ENCODE assay signal across 22 cellular contexts in the genomic region with DNA sequence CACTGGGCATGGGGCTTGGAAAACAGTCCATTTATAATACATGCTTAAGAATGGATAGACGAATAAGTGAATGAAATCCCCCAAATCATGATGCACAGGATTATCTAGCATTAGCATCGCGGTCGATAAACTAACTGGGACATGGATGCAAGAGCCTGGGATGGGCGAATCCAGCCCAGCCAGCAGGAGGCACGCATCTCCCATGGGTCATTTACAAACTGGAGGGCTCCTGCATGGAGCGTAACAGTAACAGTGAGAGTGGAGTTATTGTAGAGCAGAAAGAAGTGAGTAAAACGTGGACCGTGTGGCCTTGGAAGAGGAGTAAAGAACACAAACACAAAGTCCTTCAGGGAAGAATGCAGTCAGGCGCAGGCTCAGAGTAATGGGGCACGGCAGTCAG.
"Had no signal": no experiment of that assay in that cellular context is flagged by ENCODE, and none has a peak within 500 bp of the region (broad histone marks: within the 10 kb centered on the region; RNA-seq: fewer than 3 reads in every experiment).

No MANE protein-coding gene starts in this region.

- ATAC-seq: activated CD4-positive, alpha-beta T cell treated with anti-CD3 and anti-CD28 coated beads for 36 hours; activated naive CD8-positive, alpha-beta T cell treated with anti-CD3 and anti-CD28 coated beads, Interleukin-2, amount 50 U/mL, for 24 hours; body of pancreas; natural killer cell treated with Interleukin-12 subunit alpha and Interleukin-12 subunit beta and Interleukin-15 and Interleukin-18, amount 100 ng/mL, for 72 hours; pancreas; sciatic nerve; stimulated activated memory B cell treated with anti-CD40 and anti-IgM and Interleukin-4, amounts not matched to agents 10 μg/mL and 1 μg/mL and 100 μg/mL, for 72 hours had no signal

- H3K36me3 ChIP-seq: pancreas, uterus had no signal

- H3K9me3 ChIP-seq: body of pancreas, pancreas, stomach, uterus had no signal

- DNase-seq: activated B cell treated with CpG ODN at 0.5 μM for 24 hours; activated CD4-positive, alpha-beta T cell treated with anti-CD3 and anti-CD28 coated beads for 36 hours; activated CD4-positive, alpha-beta T cell treated with anti-CD3 and anti-CD28 coated beads, Interleukin-2, amount 50 U/mL, for 4 hours; activated gamma-delta T cell; activated naive CD4-positive, alpha-beta T cell treated with anti-CD3 and anti-CD28 coated beads, Interleukin-2, amount 50 U/mL, for 16 hours; activated naive CD8-positive, alpha-beta T cell treated with anti-CD3 and anti-CD28 coated beads, Interleukin-2, amount 50 U/mL, for 24 hours; activated T-cell treated with anti-CD3 and anti-CD28 coated beads for 4 hours; body of pancreas; erythroblast; foreskin melanocyte; hypothalamus; pancreas; small intestine; stimulated activated CD4-positive, alpha-beta T cell treated with anti-CD3 and anti-CD28 coated beads, Interleukin-2, amount 100 ng/mL, for 24 hours; stomach; T1000; trophoblast cell; uterus had no signal

- H3K27me3 ChIP-seq: body of pancreas, pancreas, stomach, uterus had no signal

- H3K27ac ChIP-seq: body of pancreas, coronary artery, pancreas, stomach, uterus had no signal

- H3K4me1 ChIP-seq: body of pancreas, pancreas, uterus had no signal

- H3K4me3 ChIP-seq: body of pancreas, coronary artery, pancreas, stomach, uterus had no signal
